Comparison of ENCODE assay signal across 5 cellular contexts in genomic region chr6:114906096-114906495, GRCh38.
"Had no signal": no experiment of that assay in that cellular context is flagged by ENCODE, and none has a peak within 500 bp of the region (broad histone marks: within the 10 kb centered on the region; RNA-seq: fewer than 3 reads in every experiment).

No MANE protein-coding gene starts in this region.

- ATAC-seq: GM23338, HepG2 had no signal

- DNase-seq: H9, HCEC 1CT, KBM-7 had no signal
